8 cellular contexts compared by ENCODE assay signal in genomic region chr6:47310131-47310480, GRCh38. TPM values are rescaled to one million over a fixed set of nuclear protein-coding genes. Genes with fewer than 3 reads are reported as not detected.
DNase-seq lines count a peak whose midpoint lies in the region; FAIRE-seq and TF ChIP-seq lines count a peak whose summit lies in the region.

No MANE protein-coding gene starts in this region.

- H3K4me2 ChIP-seq in H1 (ENCODE audit: insufficient read depth in 1 of 2, low read depth in 2 of 2, low read length in 2 of 2) (peak overlapping the region in 1 of 2 experiments; percentile 94; a peak in 3 of 4 replicates), smooth muscle cell (peak overlapping the region; percentile 96)

- H3K27ac ChIP-seq in H1 (ENCODE audit: low read depth, low read length) (no peak overlapping the region), smooth muscle cell (ENCODE audit: low read depth) (no peak overlapping the region)

- peaks cover 65% of the 10 kb centered on the region for H3K27me3 Mint-ChIP-seq in T-helper 1 cell treated with Interleukin-12 subunit alpha and Interleukin-12 subunit beta and Interleukin-4 antibody, amounts not matched to agents 30 μg/mL and 1 μg/mL, for 36 hours (ENCODE audit: low read depth)

- H3K18ac ChIP-seq in H1 (ENCODE audit: extremely low read depth, low read length) = no peak overlapping the region

- H2BK20ac ChIP-seq in H1 (ENCODE audit: low read length) = no peak overlapping the region

- H2BK15ac ChIP-seq in H1 (ENCODE audit: low read length) = no peak overlapping the region

- no peak for FAIRE-seq in H1 (lab: Jason Lieb, UNC)

- TF ChIP-seq CTCF in LNCaP clone FGC (IDR thresholded peaks at IDR 0.05; ENCODE audit: control insufficient read depth, extremely low read depth, insufficient read depth) = no peak
- no peak for TF ChIP-seq CTCF in H1 (IDR thresholded peaks at IDR 0.05; ENCODE audit: control extremely low read depth in 1 of 3, insufficient read depth in 1 of 3, low read depth in 1 of 3, low read length in 3 of 3)
- no peak for TF ChIP-seq CTCF in smooth muscle cell (IDR thresholded peaks at IDR 0.05; ENCODE audit: borderline replicate concordance, insufficient read depth, poor library complexity, severe bottlenecking)
- no peak for TF ChIP-seq CTCF in GM10266 (IDR thresholded peaks at IDR 0.05; ENCODE audit: control insufficient read depth, insufficient read depth, low read depth, missing control alignments)

- H3K27me3 ChIP-seq in H1 (replicated peaks in 1 of 4; ENCODE audit: control insufficient read depth in 3 of 4, extremely low read depth in 1 of 4, insufficient read depth in 3 of 4, low read length in 3 of 4) = no peaks in the 10 kb centered on the region
- H3K27me3 ChIP-seq in smooth muscle cell (ENCODE audit: low read depth) = no peaks in the 10 kb centered on the region

- H3K56ac ChIP-seq in H1 (replicated peaks; ENCODE audit: insufficient read length, low read depth, low read length) = no peak overlapping the region

- POLR2A ChIA-PET in H1 (lab: Charles Lee; ENCODE audit: partially characterized antibody) = interaction anchor here (0.6 to 1.7 kb wide), 5 partner anchors 16 to 212 kb away, joined by 3 to 6 read pairs (median 3); no protein-coding TSS in a partner anchor

- peaks cover 3 to 6% of the 10 kb centered on the region in 2 experiments for H4K20me1 ChIP-seq in H1 (replicated peaks in 1 of 2; ENCODE audit: control insufficient read depth in 1 of 2, insufficient read depth in 2 of 2, low read length in 2 of 2)
- H4K20me1 ChIP-seq in smooth muscle cell (ENCODE audit: low read depth) = peaks cover 24% of the 10 kb centered on the region

- TF ChIP-seq EP300 in H1 (IDR thresholded peaks at IDR 0.05; ENCODE audit: borderline replicate concordance in 1 of 2, low read depth in 2 of 2, low read length in 2 of 2) = no peak

- H3K36me3 Mint-ChIP-seq in T-helper 1 cell treated with Interleukin-12 subunit alpha and Interleukin-12 subunit beta and Interleukin-4 antibody, amounts not matched to agents 30 μg/mL and 1 μg/mL, for 36 hours (ENCODE audit: low read depth) = no peaks in the 10 kb centered on the region

- H3K4ac ChIP-seq in H1 (replicated peaks; ENCODE audit: insufficient read length, low read depth, low read length) = no peak overlapping the region

- no peak for TF ChIP-seq RAD21 in H1 (IDR thresholded peaks at IDR 0.05 in 1 of 2, conservative IDR thresholded peaks at IDR 0.05 in 1 of 2; ENCODE audit: low read depth in 2 of 2, low read length in 2 of 2)

- peak overlapping the region; percentile 67 for H3K4me3 ChIP-seq in LNCaP clone FGC (ENCODE audit: low read depth, low read length)
- H3K4me3 ChIP-seq in H1 (ENCODE audit: extremely low read depth in 1 of 4, insufficient read depth in 2 of 4, low read depth in 3 of 4, low read length in 4 of 4) = peak overlapping the region in 2 of 4 experiments; percentile 87 to 93; a peak in 4 of 8 replicates
- peak overlapping the region; percentile 82 for H3K4me3 ChIP-seq in smooth muscle cell

- no peak overlapping the region for H2BK120ac ChIP-seq in H1 (replicated peaks; ENCODE audit: low read depth, low read length)

- 0 out of 2 replicates have a peak, but pooled peaks cover 4% of the 10 kb centered on the region for H3K79me1 ChIP-seq in H1 (ENCODE audit: low read depth, low read length)

- DNase-seq in T-helper 1 cell (no peak), LNCaP clone FGC (ENCODE audit: low read depth) (no peak), H1 (ENCODE audit: low read depth in 1 of 2, low spot score in 2 of 2) (no peak), smooth muscle cell (lab: John Stamatoyannopoulos, UW; ENCODE audit: unreplicated experiment) (no peak), GM10266 (ENCODE audit: extremely low spot score) (no peak), NCI-H2081 treated with DMSO at 0.1 percent for 48 hours (lab: John Stamatoyannopoulos, UW) (no peak)
- no peak for DNase-seq in stimulated activated CD4-positive, alpha-beta T cell treated with anti-CD3 and anti-CD28 coated beads, Interleukin-15, amount 100 ng/mL, for 24 hours

- H2AK5ac ChIP-seq in H1 (ENCODE audit: low read depth, low read length) = no peak overlapping the region

- TF ChIP-seq POLR2A in H1 (IDR thresholded peaks at IDR 0.05; ENCODE audit: control extremely low read depth in 1 of 2, low read depth in 2 of 2, low read length in 2 of 2) = no peak

- peaks cover 20 to 40% of the 10 kb centered on the region in 2 experiments for H3K79me2 ChIP-seq in H1 (ENCODE audit: control insufficient read depth in 1 of 2, insufficient read depth in 2 of 2, low read length in 2 of 2)
- peaks cover 46% of the 10 kb centered on the region for H3K79me2 ChIP-seq in smooth muscle cell (ENCODE audit: low read depth)

- H2BK5ac ChIP-seq in H1 (ENCODE audit: low read depth, low read length) = no peak overlapping the region

- H3K9ac ChIP-seq in H1 (replicated peaks in 1 of 4; ENCODE audit: extremely low read depth in 1 of 4, low read depth in 3 of 4, low read length in 3 of 4) = no peak overlapping the region; a peak in 1 of 7 replicates
- no peak overlapping the region for H3K9ac ChIP-seq in smooth muscle cell (ENCODE audit: low read depth)

- H3K27ac Mint-ChIP-seq in T-helper 1 cell treated with Interleukin-12 subunit alpha and Interleukin-12 subunit beta and Interleukin-4 antibody, amounts not matched to agents 30 μg/mL and 1 μg/mL, for 36 hours = no peak overlapping the region

- no peaks in the 10 kb centered on the region for H3K36me3 ChIP-seq in H1 (ENCODE audit: control insufficient read depth in 2 of 4, insufficient read depth in 4 of 4, low read length in 3 of 4)
- H3K36me3 ChIP-seq in smooth muscle cell (ENCODE audit: low read depth) = no peaks in the 10 kb centered on the region

- no peaks in the 10 kb centered on the region for H3K9me3 Mint-ChIP-seq in T-helper 1 cell treated with Interleukin-12 subunit alpha and Interleukin-12 subunit beta and Interleukin-4 antibody, amounts not matched to agents 30 μg/mL and 1 μg/mL, for 36 hours

- no peak overlapping the region for H3K14ac ChIP-seq in H1 (ENCODE audit: insufficient read length)

- H3K4me1 ChIP-seq in H1 (replicated peaks in 1 of 4; ENCODE audit: control insufficient read depth in 3 of 4, insufficient read depth in 4 of 4, low read length in 3 of 4) (peaks cover 0 to 17% (median 5%) of the 10 kb centered on the region in 4 experiments; a peak in 5 of 7 replicates), smooth muscle cell (ENCODE audit: low read depth) (peaks cover 5% of the 10 kb centered on the region)

- H4K8ac ChIP-seq in H1 (ENCODE audit: extremely low read depth, insufficient read depth, low read length) = no peak overlapping the region

- peak overlapping the region; percentile 56 for H3K4me3 Mint-ChIP-seq in T-helper 1 cell treated with Interleukin-12 subunit alpha and Interleukin-12 subunit beta and Interleukin-4 antibody, amounts not matched to agents 30 μg/mL and 1 μg/mL, for 36 hours

- CTCF ChIA-PET in H1 (lab: Charles Lee; ENCODE audit: partially characterized antibody) = interaction anchor here (0.7 to 3.6 kb wide), 14 partner anchors 9 to 252 kb away, joined by 3 to 27 read pairs (median 4); no protein-coding TSS in a partner anchor

- H4K91ac ChIP-seq in H1 (replicated peaks; ENCODE audit: insufficient read length, low read length) = no peak overlapping the region

- peak overlapping the region; percentile 99 for H2AFZ ChIP-seq in H1 (ENCODE audit: low read length)
- H2AFZ ChIP-seq in smooth muscle cell (ENCODE audit: low read depth) = peak overlapping the region; percentile 79

- peak overlapping the region; percentile 44 for H4K5ac ChIP-seq in H1 (ENCODE audit: insufficient read length, low read depth, low read length)

- peaks cover 7% of the 10 kb centered on the region for H3K4me1 Mint-ChIP-seq in T-helper 1 cell treated with Interleukin-12 subunit alpha and Interleukin-12 subunit beta and Interleukin-4 antibody, amounts not matched to agents 30 μg/mL and 1 μg/mL, for 36 hours (ENCODE audit: low read depth)

- peak overlapping the region; percentile 41; the same call in 1 of the 2 replicates for H2BK12ac ChIP-seq in H1 (ENCODE audit: low read depth, low read length)

- H3K23ac ChIP-seq in H1 (ENCODE audit: insufficient read length) = no peak overlapping the region

- WGBS in H1 (ENCODE audit: extremely low coverage in 1 of 2, insufficient coverage in 1 of 2, insufficient read length in 1 of 2, insufficient replicate concordance in 2 of 2, low coverage in 1 of 2, low lambda C conversion rate in 2 of 2, missing lambda C conversion rate in 1 of 2), 2 experiments = 7% methylated on average over 7 of the region's 7 CpGs; no CpG with 5 or more reads in 1 of the 2 experiments
- WGBS in smooth muscle cell (ENCODE audit: low lambda C conversion rate) = 5% methylated on average over 7 of the region's 7 CpGs

- H3K23me2 ChIP-seq in H1 (ENCODE audit: low read depth, low read length) = peaks cover 5% of the 10 kb centered on the region

- no peaks in the 10 kb centered on the region; a peak in 1 of 4 replicates for H3K9me3 ChIP-seq in H1 (ENCODE audit: insufficient read depth in 2 of 2, low read depth in 1 of 2, low read length in 1 of 2)
- no peaks in the 10 kb centered on the region for H3K9me3 ChIP-seq in smooth muscle cell (replicated peaks; ENCODE audit: low read depth)

- H3F3A ChIP-seq in smooth muscle cell (ENCODE audit: low read depth) = no peaks in the 10 kb centered on the region

TF ChIP-seq in H1, 55 proteins besides CTCF, POLR2A, EP300 and RAD21 (continues in another document):
- TF ChIP-seq MAX (IDR thresholded peaks at IDR 0.05) (no peak), TEAD4 (IDR thresholded peaks at IDR 0.05; ENCODE audit: low read depth, low read length) (no peak), SUZ12 (IDR thresholded peaks at IDR 0.05; ENCODE audit: low read length) (no peak), SIRT6 (IDR thresholded peaks at IDR 0.05; ENCODE audit: low read length) (no peak), ASH2L (IDR thresholded peaks at IDR 0.05; ENCODE audit: low read length) (no peak), BACH1 (IDR thresholded peaks at IDR 0.05; ENCODE audit: low read length) (no peak), FOSL1 (IDR thresholded peaks at IDR 0.05; ENCODE audit: insufficient read depth, low read depth, low read length) (no peak), KDM1A (IDR thresholded peaks at IDR 0.05; ENCODE audit: borderline replicate concordance, low read length) (no peak)

RNA-seq across cellular contexts. Expression of gene TNFRSF21, which starts 0.4 kb away (rescaled TPM):
- 52.4 and 52.7 TPM in 2 replicates for total RNA-seq in H1 (2021; fragmentation: NEBNext Ultra II Directional; extraction: Animal tissue kit (Norgen Biotek cat#: 25700))
- polyA plus RNA-seq in H1 (2011; rRNA removed) (16.4 and 21.3 TPM in 2 replicates), smooth muscle cell (30.1 and 58.1 TPM in 2 replicates)
- 20.2 TPM for polyA plus RNA-seq in H1 (2011; cell fraction: cytosol; rRNA removed)
- polyA plus RNA-seq in H1 (2011; cell fraction: nucleus; rRNA removed) = 15.2 TPM
- polyA plus RNA-seq in H1 (2012, experiment 1 of 2) = 34.6 to 40.9 TPM (median 35.8 TPM) in 4 replicates
- polyA plus RNA-seq in H1 (2012, experiment 2 of 2) = 20.3 TPM
- polyA plus RNA-seq in H1 (2013, experiment 1 of 2) = 45.5 TPM
- 56.1 TPM for polyA plus RNA-seq in H1 (2013, experiment 2 of 2)
- 59.1 and 62.4 TPM in 2 replicates for polyA minus RNA-seq in H1 (2011; rRNA and poly(A)+ RNA removed)
- polyA minus RNA-seq in H1 (2011; cell fraction: cytosol; rRNA and poly(A)+ RNA removed) = 27.9 TPM
- polyA minus RNA-seq in H1 (2011; cell fraction: nucleus; rRNA and poly(A)+ RNA removed) = 39.1 TPM
- total RNA-seq in smooth muscle cell = 19.0 and 32.8 TPM in 2 replicates
